Comparison of ENCODE assay signal across 28 cellular contexts in genomic region chr9:91533382-91533781, GRCh38.
"Had no signal": no experiment of that assay in that cellular context is flagged by ENCODE, and none has a peak within 500 bp of the region (broad histone marks: within the 10 kb centered on the region; RNA-seq: fewer than 3 reads in every experiment).

No MANE protein-coding gene starts in this region.

- FAIRE-seq: TTC549 had no signal

- H3K4me3 ChIP-seq: Peyer's patch, SJSA1 had no signal

- H3K9me3 ChIP-seq: Peyer's patch, SJSA1, SK-N-SH had no signal

- DNase-seq: activated CD4-positive, alpha-beta T cell treated with anti-CD3 and anti-CD28 coated beads for 36 hours; activated CD4-positive, alpha-beta T cell treated with anti-CD3 and anti-CD28 coated beads, Interleukin-2, amount 10 ng/mL, durations not matched to agents 7 days and 5 days; activated CD4-positive, alpha-beta T cell treated with anti-CD3 and anti-CD28 coated beads, Interleukin-2, amount 50 U/mL, for 48 hours; activated CD8-positive, alpha-beta memory T cell treated with anti-CD3 and anti-CD28 coated beads, Interleukin-2, amount 50 U/mL, for 4 hours; activated effector memory CD4-positive, alpha-beta T cell treated with Interleukin-2 at 50 U/mL for 16 hours; activated naive CD4-positive, alpha-beta T cell treated with anti-CD3 and anti-CD28 coated beads, Interleukin-2, amount 10 ng/mL, durations not matched to agents 7 days and 5 days; activated naive CD8-positive, alpha-beta T cell treated with anti-CD3 and anti-CD28 coated beads, Interleukin-2, amount 50 U/mL, for 24 hours; activated T-cell treated with anti-CD3 and anti-CD28 coated beads, Interleukin-2, amount 50 U/mL, for 48 hours; anterior cingulate cortex; caudate nucleus; MM.1S; MV-4-11; NCI-H1092; NCI-H1436 treated with DMSO at 0.1 percent for 48 hours; NCI-H1694 treated with DMSO at 0.1 percent for 48 hours; NCI-H2029; NCI-H345; NCI-H524 treated with DMSO at 0.1 percent for 48 hours; Peyer's patch; RPMI8226; SHP77 treated with DMSO at 0.1 percent for 48 hours; SK-N-SH had no signal

- H3K27me3 ChIP-seq: Peyer's patch, SJSA1 had no signal

- H3K4me3 Mint-ChIP-seq: activated CD4-positive, alpha-beta T cell treated with anti-CD3 and anti-CD28 coated beads for 36 hours; activated CD4-positive, alpha-beta T cell treated with anti-CD3 and anti-CD28 coated beads, Interleukin-2, amount 10 ng/mL, durations not matched to agents 7 days and 5 days; activated naive CD4-positive, alpha-beta T cell treated with anti-CD3 and anti-CD28 coated beads, Interleukin-2, amount 10 ng/mL, durations not matched to agents 7 days and 5 days; activated naive CD8-positive, alpha-beta T cell; activated naive CD8-positive, alpha-beta T cell treated with anti-CD3 and anti-CD28 coated beads, Interleukin-2, amount 50 U/mL, for 24 hours; T-helper 1 cell treated with Interleukin-12 subunit alpha and Interleukin-12 subunit beta and Interleukin-4 antibody, amounts not matched to agents 30 μg/mL and 1 μg/mL, for 36 hours; T-helper 2 cell treated with Interferon-gamma antibody and Interleukin-4, amounts not matched to agents 5 μg/mL and 100 μg/mL, for 36 hours had no signal

- H3K36me3 Mint-ChIP-seq: activated naive CD4-positive, alpha-beta T cell treated with anti-CD3 and anti-CD28 coated beads, Interleukin-2, amount 10 ng/mL, durations not matched to agents 7 days and 5 days; activated naive CD8-positive, alpha-beta T cell had no signal

- H3K27ac ChIP-seq: KMS-11, Peyer's patch, SJSA1 had no signal

- H3K36me3 ChIP-seq: Peyer's patch, SJSA1 had no signal

- H3K9me3 Mint-ChIP-seq: activated naive CD4-positive, alpha-beta T cell treated with anti-CD3 and anti-CD28 coated beads, Interleukin-2, amount 10 ng/mL, durations not matched to agents 7 days and 5 days; activated naive CD8-positive, alpha-beta T cell treated with anti-CD3 and anti-CD28 coated beads, Interleukin-2, amount 50 U/mL, for 24 hours; T-helper 1 cell treated with Interleukin-12 subunit alpha and Interleukin-12 subunit beta and Interleukin-4 antibody, amounts not matched to agents 30 μg/mL and 1 μg/mL, for 36 hours; T-helper 2 cell treated with Interferon-gamma antibody and Interleukin-4, amounts not matched to agents 5 μg/mL and 100 μg/mL, for 36 hours had no signal

- H3K9ac ChIP-seq: KMS-11, SK-N-SH had no signal

- ATAC-seq: activated CD4-positive, alpha-beta T cell treated with anti-CD3 and anti-CD28 coated beads for 36 hours; activated naive CD8-positive, alpha-beta T cell treated with anti-CD3 and anti-CD28 coated beads, Interleukin-2, amount 50 U/mL, for 24 hours had no signal

- H3K4me2 ChIP-seq: KMS-11, SK-N-SH had no signal

- H3K27ac Mint-ChIP-seq: activated CD4-positive, alpha-beta T cell treated with anti-CD3 and anti-CD28 coated beads for 36 hours; activated CD4-positive, alpha-beta T cell treated with anti-CD3 and anti-CD28 coated beads, Interleukin-2, amount 10 ng/mL, durations not matched to agents 7 days and 5 days; activated naive CD4-positive, alpha-beta T cell treated with anti-CD3 and anti-CD28 coated beads, Interleukin-2, amount 10 ng/mL, durations not matched to agents 7 days and 5 days; activated naive CD8-positive, alpha-beta T cell; activated naive CD8-positive, alpha-beta T cell treated with anti-CD3 and anti-CD28 coated beads, Interleukin-2, amount 50 U/mL, for 24 hours; T-helper 1 cell treated with Interleukin-12 subunit alpha and Interleukin-12 subunit beta and Interleukin-4 antibody, amounts not matched to agents 30 μg/mL and 1 μg/mL, for 36 hours; T-helper 2 cell treated with Interferon-gamma antibody and Interleukin-4, amounts not matched to agents 5 μg/mL and 100 μg/mL, for 36 hours had no signal

- H3K9me2 ChIP-seq: SK-N-SH had no signal

- H3K4me1 Mint-ChIP-seq: activated CD4-positive, alpha-beta T cell treated with anti-CD3 and anti-CD28 coated beads for 36 hours; activated CD4-positive, alpha-beta T cell treated with anti-CD3 and anti-CD28 coated beads, Interleukin-2, amount 10 ng/mL, durations not matched to agents 7 days and 5 days; activated naive CD4-positive, alpha-beta T cell treated with anti-CD3 and anti-CD28 coated beads, Interleukin-2, amount 10 ng/mL, durations not matched to agents 7 days and 5 days; activated naive CD8-positive, alpha-beta T cell treated with anti-CD3 and anti-CD28 coated beads, Interleukin-2, amount 50 U/mL, for 24 hours had no signal
